ENCODE assay signal across 18 cellular contexts in the genomic region with DNA sequence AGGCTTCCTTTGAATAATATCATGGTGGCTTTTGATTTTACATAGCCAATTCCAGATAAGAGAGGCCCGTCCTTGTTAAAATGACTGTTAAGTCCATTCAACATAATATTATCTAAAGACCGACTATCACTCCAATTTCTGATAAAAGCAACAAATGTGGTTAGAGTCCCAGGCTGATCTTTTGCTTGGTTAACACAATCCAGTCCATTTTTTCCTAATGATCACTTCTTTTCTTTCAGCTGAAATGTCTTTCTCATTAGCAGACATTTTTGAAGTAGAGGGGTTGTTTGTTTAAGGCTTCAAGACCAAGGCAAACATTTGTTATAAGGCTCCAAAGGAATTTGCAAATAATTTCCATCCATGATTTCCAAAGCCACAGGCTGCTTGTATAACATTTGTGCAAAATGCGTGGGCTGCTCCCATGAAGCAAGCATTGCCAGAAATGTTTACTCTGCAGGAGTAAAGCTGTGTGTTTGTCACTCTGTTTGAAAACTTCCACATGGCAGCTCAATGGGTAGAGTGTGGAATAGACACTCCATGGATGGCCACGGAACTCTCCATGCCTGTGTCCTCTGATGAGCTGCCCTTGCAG.
DNase-seq lines count a peak whose midpoint lies in the region; ATAC-seq and TF ChIP-seq lines count a peak whose summit lies in the region.
"Had no signal": no experiment of that assay in that cellular context is flagged by ENCODE, and none has a peak within 500 bp of the region (broad histone marks: within the 10 kb centered on the region; RNA-seq: fewer than 3 reads in every experiment).

No MANE protein-coding gene starts in this region.

- H3K9me3 Mint-ChIP-seq in activated naive CD4-positive, alpha-beta T cell treated with anti-CD3 and anti-CD28 coated beads, Interleukin-2, amount 10 ng/mL, durations not matched to agents 7 days and 5 days, result peaks cover 5% of the 10 kb centered on the region
- H3K9me3 Mint-ChIP-seq in Calu3 (ENCODE audit: low read depth, unreplicated experiment), result peaks cover 8% of the 10 kb centered on the region

- H3K79me2 ChIP-seq in GM23248 (ENCODE audit: insufficient read depth) (no peaks in the 10 kb centered on the region), smooth muscle cell (ENCODE audit: low read depth) (no peaks in the 10 kb centered on the region)

- DNase-seq in GM23248, result peak; percentile 68
- peak in 1 of 2 donors; percentile 61 for DNase-seq in ascending aorta (ENCODE audit: low spot score in 2 of 2)
- DNase-seq in left ventricle myocardium inferior, result no peak
- DNase-seq in smooth muscle cell (lab: John Stamatoyannopoulos, UW; ENCODE audit: unreplicated experiment), result no peak
- DNase-seq in activated naive CD4-positive, alpha-beta T cell treated with anti-CD3 and anti-CD28 coated beads, Interleukin-2, amount 10 ng/mL, durations not matched to agents 7 days and 5 days, result no peak
- DNase-seq in Calu3, result no peak
- DNase-seq: activated B cell treated with CpG ODN at 0.5 μM for 24 hours; activated naive CD8-positive, alpha-beta T cell treated with anti-CD3 and anti-CD28 coated beads for 36 hours; CD4-positive, alpha-beta T cell; foreskin keratinocyte; GF-D8; immature natural killer cell; NCI-H1092; NCI-H345; SW 1271 had no signal

- H4K20me1 ChIP-seq in GM23248 (ENCODE audit: insufficient read depth) (no peaks in the 10 kb centered on the region), smooth muscle cell (ENCODE audit: low read depth) (no peaks in the 10 kb centered on the region)

- H3K9me3 ChIP-seq in GM23248 (ENCODE audit: low read depth), result no peaks in the 10 kb centered on the region
- H3K9me3 ChIP-seq in ascending aorta, result no peaks in the 10 kb centered on the region
- peaks cover 7% of the 10 kb centered on the region for H3K9me3 ChIP-seq in left ventricle myocardium inferior (replicated peaks)
- peaks cover 4% of the 10 kb centered on the region for H3K9me3 ChIP-seq in smooth muscle cell (replicated peaks; ENCODE audit: low read depth)

- H3K4me1 ChIP-seq in GM23248 (ENCODE audit: insufficient read depth) (0 out of 2 replicates have a peak, but pooled peaks cover 5% of the 10 kb centered on the region), ascending aorta (peaks cover 0 to 32% of the 10 kb centered on the region in 2 donors), left ventricle myocardium inferior (peaks cover 29% of the 10 kb centered on the region), smooth muscle cell (ENCODE audit: low read depth) (no peaks in the 10 kb centered on the region)
- H3K4me1 ChIP-seq: foreskin keratinocyte had no signal

- no peak overlapping the region for H3K4me3 ChIP-seq in GM23248
- H3K4me3 ChIP-seq in ascending aorta, result no peak overlapping the region
- no peak overlapping the region for H3K4me3 ChIP-seq in left ventricle myocardium inferior
- H3K4me3 ChIP-seq in smooth muscle cell, result no peak overlapping the region

- H3F3A ChIP-seq in GM23248 (ENCODE audit: insufficient read depth), result peaks cover 10% of the 10 kb centered on the region; the same call in 1 of the 2 replicates
- H3F3A ChIP-seq in smooth muscle cell (ENCODE audit: low read depth), result peaks cover 6% of the 10 kb centered on the region

- H3K27ac ChIP-seq in GM23248 (no peak overlapping the region), ascending aorta (peak overlapping the region; percentile 47 to 63), left ventricle myocardium inferior (replicated peaks) (peak overlapping the region; percentile 39), smooth muscle cell (ENCODE audit: low read depth) (peak overlapping the region; percentile 14)
- H3K27ac ChIP-seq: foreskin keratinocyte had no signal

- H3K9me2 ChIP-seq in GM23248 (ENCODE audit: insufficient read depth), result peaks cover 4% of the 10 kb centered on the region; the same call in 1 of the 2 replicates

- H3K4me2 ChIP-seq in GM23248 (ENCODE audit: unreplicated experiment) (no peak overlapping the region), smooth muscle cell (peak overlapping the region; percentile 13)

- no peaks in the 10 kb centered on the region for H3K4me1 Mint-ChIP-seq in activated naive CD4-positive, alpha-beta T cell treated with anti-CD3 and anti-CD28 coated beads, Interleukin-2, amount 10 ng/mL, durations not matched to agents 7 days and 5 days
- no peaks in the 10 kb centered on the region for H3K4me1 Mint-ChIP-seq in Calu3 (ENCODE audit: low read depth, unreplicated experiment)
- H3K4me1 Mint-ChIP-seq: activated B cell treated with CpG ODN at 0.5 μM for 24 hours; activated naive CD8-positive, alpha-beta T cell treated with anti-CD3 and anti-CD28 coated beads for 36 hours; immature natural killer cell had no signal

- H3K9ac ChIP-seq in GM23248 (no peak overlapping the region), smooth muscle cell (ENCODE audit: low read depth) (no peak overlapping the region)

- H3K27ac Mint-ChIP-seq in activated naive CD4-positive, alpha-beta T cell treated with anti-CD3 and anti-CD28 coated beads, Interleukin-2, amount 10 ng/mL, durations not matched to agents 7 days and 5 days, result no peak overlapping the region
- no peak overlapping the region for H3K27ac Mint-ChIP-seq in Calu3 (ENCODE audit: unreplicated experiment)
- H3K27ac Mint-ChIP-seq: activated B cell treated with CpG ODN at 0.5 μM for 24 hours; activated naive CD8-positive, alpha-beta T cell treated with anti-CD3 and anti-CD28 coated beads for 36 hours; CD4-positive, alpha-beta T cell; dendritic cell treated with granulocyte-macrophage colony-stimulating factor and Interleukin-4, amounts not matched to agents 40 ng/mL and 50 ng/mL, for 4 days; immature natural killer cell had no signal

- no peak overlapping the region for H3K4me3 Mint-ChIP-seq in activated naive CD4-positive, alpha-beta T cell treated with anti-CD3 and anti-CD28 coated beads, Interleukin-2, amount 10 ng/mL, durations not matched to agents 7 days and 5 days
- H3K4me3 Mint-ChIP-seq in Calu3 (ENCODE audit: low read depth, unreplicated experiment), result no peak overlapping the region
- H3K4me3 Mint-ChIP-seq: activated B cell treated with CpG ODN at 0.5 μM for 24 hours; activated naive CD8-positive, alpha-beta T cell treated with anti-CD3 and anti-CD28 coated beads for 36 hours; CD4-positive, alpha-beta T cell; dendritic cell treated with granulocyte-macrophage colony-stimulating factor and Interleukin-4, amounts not matched to agents 40 ng/mL and 50 ng/mL, for 4 days; immature natural killer cell had no signal

- WGBS in GM23248 (ENCODE audit: low coverage in 1 of 2, low lambda C conversion rate in 2 of 2, missing lambda C conversion rate in 2 of 2), 2 experiments, result 27 to 32% methylated on average over 4 of the region's 4 CpGs
- WGBS in smooth muscle cell (ENCODE audit: low lambda C conversion rate), result 14% methylated on average over 4 of the region's 4 CpGs

- intact Hi-C loops in ascending aorta (cut with DNase I), result loop anchor here (5.0 kb wide), 1 partner anchor 79 kb away; no protein-coding TSS in a partner anchor
- intact Hi-C loops in left ventricle myocardium inferior (cut with micrococcal nuclease), result no loop called here
- intact Hi-C loops in Calu3 (cut with micrococcal nuclease; ENCODE audit: unreplicated experiment), result no loop called here

- in situ Hi-C loops in GM23248 (cut with MboI), result no loop called here

- H3K36me3 ChIP-seq in GM23248 (ENCODE audit: low read depth), result no peaks in the 10 kb centered on the region
- H3K36me3 ChIP-seq in ascending aorta, result no peaks in the 10 kb centered on the region
- H3K36me3 ChIP-seq in left ventricle myocardium inferior, result no peaks in the 10 kb centered on the region
- H3K36me3 ChIP-seq in smooth muscle cell (ENCODE audit: low read depth), result no peaks in the 10 kb centered on the region

- ATAC-seq in GM19463 (IDR thresholded peaks at IDR 0.05; ENCODE audit: unreplicated experiment) (no peak), GM21529 (IDR thresholded peaks at IDR 0.05; ENCODE audit: unreplicated experiment) (no peak)
- ATAC-seq: foreskin keratinocyte had no signal

- CTCF ChIA-PET in activated naive CD4-positive, alpha-beta T cell treated with anti-CD3 and anti-CD28 coated beads, Interleukin-2, amount 10 ng/mL, durations not matched to agents 7 days and 5 days (lab: Charles Lee), result no interaction called here
- CTCF ChIA-PET in Calu3 (lab: Charles Lee), result no interaction called here

- H2AFZ ChIP-seq in GM23248 (no peak overlapping the region), smooth muscle cell (ENCODE audit: low read depth) (no peak overlapping the region)

- BruUV-seq in Calu3 (replicated peaks; lab: Mats Ljungman, UMichigan), result no TSS peak

- no peak for TF ChIP-seq CTCF in ascending aorta (IDR thresholded peaks at IDR 0.05)
- no peak for TF ChIP-seq CTCF in left ventricle myocardium inferior (IDR thresholded peaks at IDR 0.05; ENCODE audit: borderline replicate concordance)
- TF ChIP-seq CTCF in smooth muscle cell (IDR thresholded peaks at IDR 0.05; ENCODE audit: borderline replicate concordance, insufficient read depth, poor library complexity, severe bottlenecking), result no peak
- no peak for TF ChIP-seq CTCF in Calu3 (IDR thresholded peaks at IDR 0.05; ENCODE audit: unreplicated experiment)

- no peaks in the 10 kb centered on the region for H3K36me3 Mint-ChIP-seq in activated naive CD4-positive, alpha-beta T cell treated with anti-CD3 and anti-CD28 coated beads, Interleukin-2, amount 10 ng/mL, durations not matched to agents 7 days and 5 days
- H3K36me3 Mint-ChIP-seq in Calu3 (ENCODE audit: insufficient read depth, unreplicated experiment), result no peaks in the 10 kb centered on the region
- H3K36me3 Mint-ChIP-seq: activated naive CD8-positive, alpha-beta T cell treated with anti-CD3 and anti-CD28 coated beads for 36 hours had no signal

- H3K27me3 Mint-ChIP-seq in activated naive CD4-positive, alpha-beta T cell treated with anti-CD3 and anti-CD28 coated beads, Interleukin-2, amount 10 ng/mL, durations not matched to agents 7 days and 5 days, result no peaks in the 10 kb centered on the region
- peaks cover 21% of the 10 kb centered on the region for H3K27me3 Mint-ChIP-seq in Calu3 (ENCODE audit: unreplicated experiment)
- H3K27me3 Mint-ChIP-seq: activated B cell treated with CpG ODN at 0.5 μM for 24 hours; CD4-positive, alpha-beta T cell had no signal

- H3K27me3 ChIP-seq in GM23248 (replicated peaks; ENCODE audit: insufficient read depth) (no peaks in the 10 kb centered on the region), ascending aorta (no peaks in the 10 kb centered on the region), left ventricle myocardium inferior (ENCODE audit: low read depth) (no peaks in the 10 kb centered on the region), smooth muscle cell (ENCODE audit: low read depth) (no peaks in the 10 kb centered on the region)
- H3K27me3 ChIP-seq: foreskin keratinocyte had no signal
